ENCODE assay signal across 13 cellular contexts in the genomic region with DNA sequence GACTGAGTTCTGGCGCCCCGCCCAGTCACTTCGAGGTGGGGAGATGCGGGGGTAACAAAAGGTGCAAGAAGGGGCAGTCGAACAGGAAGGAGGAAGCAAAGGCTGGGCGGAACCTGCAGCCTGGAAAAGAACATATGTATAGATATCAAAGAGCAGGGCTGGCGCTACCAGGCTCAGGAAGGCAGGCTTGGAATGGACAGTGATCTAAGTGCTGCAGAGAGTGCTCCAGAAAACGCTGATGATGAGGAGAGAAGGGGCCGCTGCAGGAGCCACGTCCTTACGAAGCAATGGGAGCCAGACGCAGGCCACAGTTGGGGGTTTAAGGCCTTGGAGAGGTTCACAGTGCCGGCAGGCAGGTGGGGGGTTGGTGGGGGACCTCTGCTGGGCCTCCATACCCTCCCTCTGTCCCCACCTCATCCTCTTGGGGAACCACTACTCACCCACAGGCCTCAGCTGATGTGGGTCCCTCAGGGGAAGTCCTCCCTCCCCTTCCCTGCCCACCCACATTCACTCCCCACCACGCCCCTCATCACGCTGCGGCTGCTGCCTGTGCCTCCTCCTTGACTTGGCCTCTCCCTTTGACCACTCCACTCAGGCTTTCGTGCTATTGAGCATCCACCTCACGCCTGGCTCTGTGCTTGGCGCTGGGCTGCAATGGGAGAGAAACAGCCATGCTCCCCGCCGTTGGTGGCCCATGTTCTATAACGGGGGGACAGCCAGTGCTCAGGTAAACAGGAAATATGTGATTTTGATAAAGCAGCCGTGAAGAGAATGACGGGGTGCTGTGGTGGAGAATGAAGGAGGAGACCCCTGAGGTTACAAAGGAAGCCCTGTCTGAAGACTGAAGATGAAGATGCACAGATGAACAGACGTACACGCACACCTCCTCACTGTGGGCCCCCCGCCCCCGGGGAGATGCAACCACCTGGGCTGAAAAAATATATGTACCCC. TPM values are rescaled to one million over a fixed set of nuclear protein-coding genes. Genes with fewer than 3 reads are reported as not detected.
DNase-seq lines count a peak whose midpoint lies in the region; ATAC-seq and TF ChIP-seq lines count a peak whose summit lies in the region.
"Had no signal": no experiment of that assay in that cellular context is flagged by ENCODE, and none has a peak within 500 bp of the region (broad histone marks: within the 10 kb centered on the region; RNA-seq: fewer than 3 reads in every experiment).

No MANE protein-coding gene starts in this region.

- DNase-seq in activated CD4-positive, alpha-beta T cell treated with anti-CD3 and anti-CD28 coated beads, Interleukin-2, amount 10 ng/mL, durations not matched to agents 7 days and 5 days = no peak
- DNase-seq in activated CD4-positive, alpha-beta T cell treated with anti-CD3 and anti-CD28 coated beads, Interleukin-2, amount 10 ng/mL, durations not matched to agents 24 days and 14 days = no peak
- peak; percentile 43 for DNase-seq in activated gamma-delta T cell treated with anti-CD3 and anti-CD28 coated beads, Interleukin-2, amount 50 U/mL, for 16 hours (ENCODE audit: low read depth)
- DNase-seq in mucosa of descending colon (peak in 2 of 3 donors; percentile 56 to 68), medulla oblongata (ENCODE audit: extremely low spot score) (no peak)
- no peak for DNase-seq in NK-92 treated with Interleukin-12 subunit alpha and Interleukin-12 subunit beta, amount 100 ng/mL, for 24 hours (lab: John Stamatoyannopoulos, UW)
- DNase-seq: activated effector memory CD4-positive, alpha-beta T cell treated with anti-CD3 and anti-CD28 coated beads, Interleukin-2, amount 50 U/mL, for 16 hours; NCI-H510A had no signal

- no peaks in the 10 kb centered on the region for H3K9me3 Mint-ChIP-seq in activated CD4-positive, alpha-beta T cell treated with anti-CD3 and anti-CD28 coated beads, Interleukin-2, amount 10 ng/mL, durations not matched to agents 7 days and 5 days
- no peaks in the 10 kb centered on the region for H3K9me3 Mint-ChIP-seq in activated CD4-positive, alpha-beta T cell treated with anti-CD3 and anti-CD28 coated beads, Interleukin-2, amount 10 ng/mL, durations not matched to agents 24 days and 14 days
- H3K9me3 Mint-ChIP-seq: dendritic cell treated with granulocyte-macrophage colony-stimulating factor and Interleukin-4, amounts not matched to agents 40 ng/mL and 50 ng/mL, for 4 days had no signal

- 46% methylated on average over 28 of the region's 28 CpGs for WGBS in thymus

- no peaks in the 10 kb centered on the region for H3K27me3 Mint-ChIP-seq in activated CD4-positive, alpha-beta T cell treated with anti-CD3 and anti-CD28 coated beads, Interleukin-2, amount 10 ng/mL, durations not matched to agents 7 days and 5 days
- no peaks in the 10 kb centered on the region for H3K27me3 Mint-ChIP-seq in activated CD4-positive, alpha-beta T cell treated with anti-CD3 and anti-CD28 coated beads, Interleukin-2, amount 10 ng/mL, durations not matched to agents 24 days and 14 days
- H3K27me3 Mint-ChIP-seq: dendritic cell treated with granulocyte-macrophage colony-stimulating factor and Interleukin-4, amounts not matched to agents 40 ng/mL and 50 ng/mL, for 4 days had no signal

- no peaks in the 10 kb centered on the region for H3K36me3 Mint-ChIP-seq in activated CD4-positive, alpha-beta T cell treated with anti-CD3 and anti-CD28 coated beads, Interleukin-2, amount 10 ng/mL, durations not matched to agents 7 days and 5 days (ENCODE audit: low read depth)
- H3K36me3 Mint-ChIP-seq in activated CD4-positive, alpha-beta T cell treated with anti-CD3 and anti-CD28 coated beads, Interleukin-2, amount 10 ng/mL, durations not matched to agents 24 days and 14 days (ENCODE audit: low read depth) = peaks cover 8% of the 10 kb centered on the region

- H3K36me3 ChIP-seq in mucosa of descending colon (ENCODE audit: low read depth) (no peaks in the 10 kb centered on the region), thymus (ENCODE audit: control insufficient read depth, insufficient read depth) (peaks cover 83% of the 10 kb centered on the region)

- H3K4me3 ChIP-seq in mucosa of descending colon (no peak overlapping the region), thymus (ENCODE audit: low read length) (no peak overlapping the region)
- H3K4me3 ChIP-seq: MG63, pancreas had no signal

- peaks cover 9% of the 10 kb centered on the region for H3K4me1 Mint-ChIP-seq in activated CD4-positive, alpha-beta T cell treated with anti-CD3 and anti-CD28 coated beads, Interleukin-2, amount 10 ng/mL, durations not matched to agents 7 days and 5 days
- H3K4me1 Mint-ChIP-seq in activated CD4-positive, alpha-beta T cell treated with anti-CD3 and anti-CD28 coated beads, Interleukin-2, amount 10 ng/mL, durations not matched to agents 24 days and 14 days = peaks cover 3% of the 10 kb centered on the region

- POLR2A ChIA-PET in activated CD4-positive, alpha-beta T cell treated with anti-CD3 and anti-CD28 coated beads, Interleukin-2, amount 10 ng/mL, durations not matched to agents 7 days and 5 days (lab: Charles Lee) = no interaction called here

- H3K4me3 Mint-ChIP-seq in activated CD4-positive, alpha-beta T cell treated with anti-CD3 and anti-CD28 coated beads, Interleukin-2, amount 10 ng/mL, durations not matched to agents 7 days and 5 days = no peak overlapping the region
- H3K4me3 Mint-ChIP-seq in activated CD4-positive, alpha-beta T cell treated with anti-CD3 and anti-CD28 coated beads, Interleukin-2, amount 10 ng/mL, durations not matched to agents 24 days and 14 days = no peak overlapping the region
- H3K4me3 Mint-ChIP-seq: dendritic cell treated with granulocyte-macrophage colony-stimulating factor and Interleukin-4, amounts not matched to agents 40 ng/mL and 50 ng/mL, for 4 days had no signal

- no peaks in the 10 kb centered on the region for H3K27me3 ChIP-seq in thymus (ENCODE audit: control insufficient read depth, insufficient read depth)
- H3K27me3 ChIP-seq: MG63, pancreas had no signal

- no peaks in the 10 kb centered on the region for H3K4me1 ChIP-seq in mucosa of descending colon (ENCODE audit: low read depth)
- peaks cover 12% of the 10 kb centered on the region for H3K4me1 ChIP-seq in thymus (ENCODE audit: control insufficient read depth, insufficient read depth, low read length)
- H3K4me1 ChIP-seq: pancreas had no signal

- CTCF ChIA-PET in activated CD4-positive, alpha-beta T cell treated with anti-CD3 and anti-CD28 coated beads, Interleukin-2, amount 10 ng/mL, durations not matched to agents 7 days and 5 days (lab: Charles Lee) = interaction anchor here (0.9 kb wide), 1 partner anchor 204 kb away, joined by 3 read pairs; no protein-coding TSS in a partner anchor

- H3K9me3 ChIP-seq in mucosa of descending colon (no peaks in the 10 kb centered on the region), thymus (ENCODE audit: control insufficient read depth) (no peaks in the 10 kb centered on the region)
- H3K9me3 ChIP-seq: MG63, pancreas had no signal

- H3K27ac Mint-ChIP-seq in activated CD4-positive, alpha-beta T cell treated with anti-CD3 and anti-CD28 coated beads, Interleukin-2, amount 10 ng/mL, durations not matched to agents 7 days and 5 days = peak overlapping the region; percentile 81
- no peak overlapping the region for H3K27ac Mint-ChIP-seq in activated CD4-positive, alpha-beta T cell treated with anti-CD3 and anti-CD28 coated beads, Interleukin-2, amount 10 ng/mL, durations not matched to agents 24 days and 14 days
- H3K27ac Mint-ChIP-seq: dendritic cell treated with granulocyte-macrophage colony-stimulating factor and Interleukin-4, amounts not matched to agents 40 ng/mL and 50 ng/mL, for 4 days had no signal

- H3K27ac ChIP-seq in thymus (ENCODE audit: low read depth) = peak overlapping the region; percentile 72
- H3K27ac ChIP-seq: pancreas had no signal

- TF ChIP-seq CTCF in mucosa of descending colon (IDR thresholded peaks at IDR 0.05) = no peak

- ATAC-seq in mucosa of descending colon (peak; percentile 31), GM21723 (IDR thresholded peaks at IDR 0.05; ENCODE audit: unreplicated experiment) (no peak)
- ATAC-seq: pancreas had no signal

- intact Hi-C loops in activated CD4-positive, alpha-beta T cell treated with anti-CD3 and anti-CD28 coated beads, Interleukin-2, amount 10 ng/mL, durations not matched to agents 24 days and 14 days (cut with micrococcal nuclease) = no loop called here
- intact Hi-C loops in mucosa of descending colon (cut with DNase I, micrococcal nuclease) = no loop called here

RNA-seq across cellular contexts. Expression of gene RPL26L1, which starts 40.5 kb away (rescaled TPM):
- total RNA-seq in activated CD4-positive, alpha-beta T cell treated with anti-CD3 and anti-CD28 coated beads, Interleukin-2, amount 10 ng/mL, durations not matched to agents 7 days and 5 days = 10 to 100 TPM; 39.9 to 44.3 TPM
- total RNA-seq in activated CD4-positive, alpha-beta T cell treated with anti-CD3 and anti-CD28 coated beads, Interleukin-2, amount 10 ng/mL, durations not matched to agents 24 days and 14 days = 76.7 and 77.8 TPM in 2 replicates
- total RNA-seq in mucosa of descending colon = 10 to 100 TPM; 16.1 to 26.5 (median 22.2) TPM
- 62.4 TPM for polyA plus RNA-seq in thymus

Comparison
In these comparisons a context has a peak if more than half of its experiments do, and no peak if none do; other contexts are left out.
1. DNase-seq: peak in activated gamma-delta T cell treated with anti-CD3 and anti-CD28 coated beads, Interleukin-2, amount 50 U/mL, for 16 hours (single experiment) and mucosa of descending colon (2 of 3); none in activated CD4-positive, alpha-beta T cell treated with anti-CD3 and anti-CD28 coated beads, Interleukin-2, amount 10 ng/mL, durations not matched to agents 7 days and 5 days (single experiment), activated CD4-positive, alpha-beta T cell treated with anti-CD3 and anti-CD28 coated beads, Interleukin-2, amount 10 ng/mL, durations not matched to agents 24 days and 14 days (single experiment), NK-92 treated with Interleukin-12 subunit alpha and Interleukin-12 subunit beta, amount 100 ng/mL, for 24 hours (single experiment) and medulla oblongata (single experiment).